In genomic region chr4:19693949-19694597, GRCh38 we compare ENCODE assay signal across 13 cellular contexts.
DNase-seq lines count a peak whose midpoint lies in the region; ATAC-seq and TF ChIP-seq lines count a peak whose summit lies in the region.
"Had no signal": no experiment of that assay in that cellular context is flagged by ENCODE, and none has a peak within 500 bp of the region (broad histone marks: within the 10 kb centered on the region; RNA-seq: fewer than 3 reads in every experiment).

No MANE protein-coding gene starts in this region.

- no CpG with 5 or more reads among the region's 6 CpGs for WGBS in H9 (ENCODE audit: extremely low coverage, insufficient read length, low lambda C conversion rate)

- no peak overlapping the region for H3T11ph ChIP-seq in H9 (ENCODE audit: low read length)

- ATAC-seq in left cardiac atrium, result peak; percentile 61 to 68
- no peak for ATAC-seq in HG02642 (IDR thresholded peaks at IDR 0.05; ENCODE audit: poor library complexity, unreplicated experiment)
- ATAC-seq in GM18498 (IDR thresholded peaks at IDR 0.05; ENCODE audit: unreplicated experiment), result no peak
- ATAC-seq: PC-3 had no signal

- H2BK120ac ChIP-seq in H9 (ENCODE audit: low read depth, low read length, poor library complexity, severe bottlenecking), result no peak overlapping the region

- no peak for TF ChIP-seq CTCF in H9 (conservative IDR thresholded peaks at IDR 0.05)

- H3K14ac ChIP-seq in H9 (ENCODE audit: insufficient read depth, low read length), result no peak overlapping the region

- no peak overlapping the region for H4K91ac ChIP-seq in H9 (ENCODE audit: insufficient read length, low read depth, low read length)

- H2BK12ac ChIP-seq in H9 (ENCODE audit: insufficient read length, low read depth, low read length), result no peak overlapping the region

- DNase-seq in H9 (peak; percentile 26), SJSA1 (ENCODE audit: low read depth in 1 of 2, low spot score in 2 of 2) (no peak), left cardiac atrium (no peak), pons (ENCODE audit: low spot score) (peak; percentile 38), mesenteric fat pad (ENCODE audit: low spot score) (no peak), hepatic stellate cell (ENCODE audit: low spot score) (no peak)
- DNase-seq: activated naive CD4-positive, alpha-beta T cell treated with anti-CD3 and anti-CD28 coated beads, Interleukin-2, amount 50 U/mL, for 16 hours; KBM-7; PC-3; T-helper 9 cell had no signal

- no peak overlapping the region for H4K5ac ChIP-seq in H9 (ENCODE audit: insufficient read length, low read depth, low read length)

- H3K4me3 Mint-ChIP-seq in H9, result no peak overlapping the region
- H3K4me3 Mint-ChIP-seq: central memory CD8-positive, alpha-beta T cell had no signal

- no peak overlapping the region for H2AK5ac ChIP-seq in H9 (ENCODE audit: insufficient read length, low read length)

- no peak overlapping the region for H3K4ac ChIP-seq in H9 (ENCODE audit: low read depth, low read length)

- H4K20me1 ChIP-seq in H9 (ENCODE audit: control insufficient read depth, insufficient read depth, insufficient read length), result no peaks in the 10 kb centered on the region

- peak overlapping the region; percentile 97 for H2BK15ac ChIP-seq in H9 (ENCODE audit: low read depth, low read length)

- no peaks in the 10 kb centered on the region for H3K79me2 ChIP-seq in H9 (ENCODE audit: insufficient read depth, low read length)

- H3K27ac Mint-ChIP-seq in H9, result no peak overlapping the region; a peak in 1 of 7 replicates

- H2BK20ac ChIP-seq in H9 (ENCODE audit: low read depth, low read length, poor library complexity, severe bottlenecking), result no peak overlapping the region

- no peak overlapping the region for H2BK5ac ChIP-seq in H9 (ENCODE audit: insufficient read length, low read length)

- no peak overlapping the region for H3K23ac ChIP-seq in H9 (ENCODE audit: insufficient read length, low read depth, low read length)

- H3K79me1 ChIP-seq in H9 (ENCODE audit: insufficient read depth, low read depth, low read length, poor library complexity, severe bottlenecking), result no peaks in the 10 kb centered on the region

- no peak overlapping the region for H4K8ac ChIP-seq in H9 (replicated peaks; ENCODE audit: insufficient read length, low read depth, low read length)

- H3K9me3 ChIP-seq in H9 (ENCODE audit: control insufficient read depth, low read depth, low read length) (no peaks in the 10 kb centered on the region), SJSA1 (replicated peaks) (no peaks in the 10 kb centered on the region)

- H3K36me3 ChIP-seq in SJSA1, result no peaks in the 10 kb centered on the region

- H3K27ac ChIP-seq in H9 (ENCODE audit: insufficient read length, low read depth, low read length) (no peak overlapping the region), SJSA1 (peak overlapping the region; percentile 5; the same call in 1 of the 2 replicates)

- H3K4me1 ChIP-seq in H9 (ENCODE audit: insufficient read depth, low read length) (no peaks in the 10 kb centered on the region; the same call in 1 of the 2 replicates), SJSA1 (replicated peaks) (peaks cover 20% of the 10 kb centered on the region)

- H3K4me2 ChIP-seq in H9 (ENCODE audit: insufficient read depth, insufficient read length, low read length), result no peak overlapping the region

- no peak overlapping the region for H3K9ac ChIP-seq in H9 (ENCODE audit: extremely low read depth, insufficient read length, low read length)

- H2AFZ ChIP-seq in H9 (ENCODE audit: low read length), result no peak overlapping the region

- H3K4me3 ChIP-seq in SJSA1, result no peak overlapping the region

- H3K18ac ChIP-seq in H9 (ENCODE audit: insufficient read length, low read depth, low read length), result no peak overlapping the region

- intact Hi-C loops in left cardiac atrium (cut with DNase I), result no loop called here

- H3K36me3 Mint-ChIP-seq in H9 (ENCODE audit: insufficient read depth in 1 of 3, low read depth in 3 of 3), result peaks cover 0 to 5% (median 0%) of the 10 kb centered on the region in 3 experiments; a peak in 2 of 7 replicates

- no peaks in the 10 kb centered on the region for H3K27me3 ChIP-seq in H9 (ENCODE audit: insufficient read depth, low read length)
- no peaks in the 10 kb centered on the region for H3K27me3 ChIP-seq in SJSA1 (replicated peaks)

- H3K56ac ChIP-seq in H9 (ENCODE audit: insufficient read length, low read depth, low read length), result no peak overlapping the region

- no peaks in the 10 kb centered on the region for H3K23me2 ChIP-seq in H9 (ENCODE audit: insufficient read length, low read depth, low read length, poor library complexity, severe bottlenecking)

- no peaks in the 10 kb centered on the region for H3K27me3 Mint-ChIP-seq in H9 (ENCODE audit: low read depth)
- H3K27me3 Mint-ChIP-seq: central memory CD8-positive, alpha-beta T cell had no signal

- H3K4me1 Mint-ChIP-seq in H9, result peaks cover 5 to 7% of the 10 kb centered on the region in 2 experiments
- H3K4me1 Mint-ChIP-seq: central memory CD8-positive, alpha-beta T cell had no signal

- H3K9me3 Mint-ChIP-seq in H9, result peaks cover 5 to 13% of the 10 kb centered on the region in 2 experiments

Comparison
In these comparisons a context has a peak if more than half of its experiments do, and no peak if none do; other contexts are left out.
1. DNase-seq: peak in H9 (single experiment) and pons (single experiment); none in SJSA1 (0 of 2), left cardiac atrium (single experiment), mesenteric fat pad (single experiment) and hepatic stellate cell (single experiment).
2. ATAC-seq: peak in left cardiac atrium (2 of 2); none in HG02642 (single experiment) and GM18498 (single experiment).